ENCODE assay signal across 8 cellular contexts in the genomic region with DNA sequence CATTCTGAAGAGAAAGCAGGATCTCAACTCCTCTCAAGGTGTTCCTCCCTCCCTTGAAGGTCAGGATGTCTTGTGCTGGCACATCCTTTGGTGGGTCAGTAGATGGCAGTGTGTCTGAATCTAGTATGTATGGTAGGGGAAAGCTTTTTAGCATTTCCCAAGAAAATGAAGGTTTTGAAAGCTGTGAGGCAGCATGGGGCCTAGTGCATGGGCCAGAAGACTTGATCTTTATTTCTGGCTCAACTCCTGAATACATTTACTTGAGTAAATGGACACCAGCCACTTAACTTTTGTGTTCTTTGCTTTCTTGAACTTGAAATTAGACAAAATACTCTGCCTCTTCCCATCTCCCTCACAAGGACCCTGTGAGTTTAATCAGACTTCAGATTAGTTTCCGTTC.
DNase-seq lines count a peak whose midpoint lies in the region; ATAC-seq and TF ChIP-seq lines count a peak whose summit lies in the region.

No MANE protein-coding gene starts in this region.

- intact Hi-C loops in Right ventricle myocardium superior (cut with DNase I) (no loop called here), stomach (cut with DNase I; ENCODE audit: low total_unique reads) (no loop called here)

- TF ChIP-seq POLR2A in stomach (IDR thresholded peaks at IDR 0.05) = no peak

- no peaks in the 10 kb centered on the region for H3K27me3 ChIP-seq in right atrium auricular region
- no peaks in the 10 kb centered on the region for H3K27me3 ChIP-seq in effector memory CD4-positive, alpha-beta T cell (replicated peaks; ENCODE audit: control insufficient read depth, insufficient read depth, low read length, poor library complexity, severe bottlenecking)
- H3K27me3 ChIP-seq in mesendoderm (ENCODE audit: insufficient read depth, low read length, poor library complexity) = no peaks in the 10 kb centered on the region
- no peaks in the 10 kb centered on the region for H3K27me3 ChIP-seq in stomach

- H3K79me1 ChIP-seq in mesendoderm (ENCODE audit: low read length) = no peaks in the 10 kb centered on the region

- TF ChIP-seq CTCF in right atrium auricular region (IDR thresholded peaks at IDR 0.05) = peak in 1 of 2 donors; percentile 66
- TF ChIP-seq CTCF in stomach (IDR thresholded peaks at IDR 0.05) = peak in 4 of 7 experiments; percentile 13 to 48 (median 30)

- H3K27ac ChIP-seq in right atrium auricular region = no peak overlapping the region
- H3K27ac ChIP-seq in effector memory CD4-positive, alpha-beta T cell (ENCODE audit: insufficient read depth, low read length, poor library complexity, severe bottlenecking) = no peak overlapping the region
- no peak overlapping the region for H3K27ac ChIP-seq in mesendoderm (ENCODE audit: low read depth, low read length)
- peak overlapping the region in 1 of 5 donors; percentile 45 for H3K27ac ChIP-seq in stomach

- WGBS in mesendoderm (ENCODE audit: extremely low coverage, insufficient coverage, low lambda C conversion rate) = no CpG with 5 or more reads among the region's 1 CpG
- 32 to 75% (median 57%) methylated on average over 1 of the region's 1 CpG for WGBS in stomach, 5 donors

- no peaks in the 10 kb centered on the region for H3K9me3 ChIP-seq in right atrium auricular region
- H3K9me3 ChIP-seq in effector memory CD4-positive, alpha-beta T cell (ENCODE audit: control insufficient read depth, low read length) = no peaks in the 10 kb centered on the region
- H3K9me3 ChIP-seq in stomach = no peaks in the 10 kb centered on the region

- H3K56ac ChIP-seq in mesendoderm (ENCODE audit: low read length) = no peak overlapping the region

- H4K5ac ChIP-seq in mesendoderm (ENCODE audit: low read length) = no peak overlapping the region

- no peak overlapping the region for H2AK5ac ChIP-seq in mesendoderm (ENCODE audit: low read length)

- H3K4ac ChIP-seq in mesendoderm (ENCODE audit: low read depth, low read length) = no peak overlapping the region

- no peak for TF ChIP-seq EP300 in stomach (IDR thresholded peaks at IDR 0.05)

- H3K79me2 ChIP-seq in mesendoderm (ENCODE audit: control insufficient read depth, insufficient read depth, low read length) = no peaks in the 10 kb centered on the region

- no peak overlapping the region for H3K9ac ChIP-seq in mesendoderm (ENCODE audit: low read length)

- H4K8ac ChIP-seq in mesendoderm (ENCODE audit: low read depth, low read length) = no peak overlapping the region

- H3K4me3 ChIP-seq in right atrium auricular region (no peak overlapping the region), mesendoderm (ENCODE audit: low read length) (no peak overlapping the region), stomach (no peak overlapping the region)
- no peak overlapping the region for H3K4me3 ChIP-seq in effector memory CD4-positive, alpha-beta T cell (ENCODE audit: insufficient read depth, low read depth, low read length, poor library complexity, severe bottlenecking)

- H2BK15ac ChIP-seq in mesendoderm (replicated peaks; ENCODE audit: low read depth) = no peak overlapping the region

- no peak overlapping the region for H2BK120ac ChIP-seq in mesendoderm (ENCODE audit: low read depth, low read length)

- peak; percentile 82 for ATAC-seq in Right ventricle myocardium superior (ENCODE audit: poor library complexity)
- peak; percentile 95 for ATAC-seq in HG02642 (IDR thresholded peaks at IDR 0.05; ENCODE audit: poor library complexity, unreplicated experiment)

- no peak overlapping the region for H2BK5ac ChIP-seq in mesendoderm (ENCODE audit: low read length)

- H3K4me1 ChIP-seq in right atrium auricular region = peaks cover 0 to 4% of the 10 kb centered on the region in 2 donors
- no peaks in the 10 kb centered on the region for H3K4me1 ChIP-seq in effector memory CD4-positive, alpha-beta T cell (ENCODE audit: control insufficient read depth, insufficient read depth, low read length, poor library complexity, severe bottlenecking)
- no peaks in the 10 kb centered on the region for H3K4me1 ChIP-seq in mesendoderm (ENCODE audit: control insufficient read depth, low read depth, low read length)
- peaks cover 0 to 11% (median 7%) of the 10 kb centered on the region in 4 donors for H3K4me1 ChIP-seq in stomach

- DNase-seq in Right ventricle myocardium superior (no peak), right atrium auricular region (ENCODE audit: low spot score) (no peak), NCI-H1105 (lab: John Stamatoyannopoulos, UW) (peak; percentile 39), mesendoderm (peak; percentile 82), stomach (no peak)
- peak; percentile 36 to 49 for DNase-seq in activated CD4-positive, alpha-beta T cell treated with anti-CD3 and anti-CD28 coated beads for 4 hours
- peak in 2 of 3 donors; percentile 1 to 13 for DNase-seq in effector memory CD4-positive, alpha-beta T cell

- H3K23ac ChIP-seq in mesendoderm (ENCODE audit: low read length) = no peak overlapping the region

- H3K36me3 ChIP-seq in right atrium auricular region (no peaks in the 10 kb centered on the region), mesendoderm (ENCODE audit: control insufficient read depth, insufficient read depth, low read length) (no peaks in the 10 kb centered on the region), stomach (no peaks in the 10 kb centered on the region)
- no peaks in the 10 kb centered on the region for H3K36me3 ChIP-seq in effector memory CD4-positive, alpha-beta T cell (ENCODE audit: control insufficient read depth, insufficient read depth, low read length)

- H3K18ac ChIP-seq in mesendoderm (ENCODE audit: low read length) = no peak overlapping the region

- no peak overlapping the region for H3K4me2 ChIP-seq in mesendoderm (ENCODE audit: low read length)

Comparison
In these comparisons a context has a peak if more than half of its experiments do, and no peak if none do; other contexts are left out.
1. DNase-seq: peak in NCI-H1105 (single experiment), activated CD4-positive, alpha-beta T cell treated with anti-CD3 and anti-CD28 coated beads for 4 hours (2 of 2), effector memory CD4-positive, alpha-beta T cell (2 of 3) and mesendoderm (single experiment); none in Right ventricle myocardium superior (single experiment), right atrium auricular region (single experiment) and stomach (single experiment).